Comparison of ENCODE assay signal across 18 cellular contexts in genomic region chr5:129857124-129857523, GRCh38. TPM values are rescaled to one million over a fixed set of nuclear protein-coding genes. Genes with fewer than 3 reads are reported as not detected.
DNase-seq lines count a peak whose midpoint lies in the region; ATAC-seq lines count a peak whose summit lies in the region.
"Had no signal": no experiment of that assay in that cellular context is flagged by ENCODE, and none has a peak within 500 bp of the region (broad histone marks: within the 10 kb centered on the region; RNA-seq: fewer than 3 reads in every experiment).

No MANE protein-coding gene starts in this region.

- intact Hi-C loops in left ventricle myocardium superior (cut with micrococcal nuclease), result no loop called here

- H2AFZ ChIP-seq in ACC112 (ENCODE audit: low read length, unreplicated experiment), result peak overlapping the region; percentile 72

- H3K27ac ChIP-seq in ACC112 (ENCODE audit: low read depth, low read length), result no peak overlapping the region
- H3K27ac ChIP-seq: KMS-11 had no signal

- DNase-seq in H4 (ENCODE audit: low spot score) (peak; percentile 17), dedifferentiated amniotic fluid mesenchymal stem cell (ENCODE audit: extremely low spot score) (peak; percentile 48), left ventricle myocardium superior (peak; percentile 22), iPS-NIHi11 (ENCODE audit: low spot score) (no peak), COLO829 (ENCODE audit: low spot score) (no peak), NCI-H1694 (lab: John Stamatoyannopoulos, UW) (no peak)
- DNase-seq: CD4-positive, alpha-beta memory T cell; H7; MM.1S; NCI-H1105; NCI-H187; NCI-H748 treated with DMSO at 0.1 percent for 48 hours; SIG-M5 had no signal

- ATAC-seq in left ventricle myocardium superior (peak; percentile 82), GM18870 (IDR thresholded peaks at IDR 0.05; ENCODE audit: unreplicated experiment) (no peak)
- ATAC-seq: HepG2 had no signal

- H3K79me2 ChIP-seq in ACC112 (ENCODE audit: control insufficient read depth, insufficient read depth, low read length, unreplicated experiment), result no peaks in the 10 kb centered on the region

- 0 out of 2 replicates have a peak overlapping the region, but pooled peaks have one; percentile 9 for H3K4me3 ChIP-seq in ACC112 (ENCODE audit: low read depth, low read length)

- H3K36me3 ChIP-seq in ACC112 (ENCODE audit: insufficient read depth, low read length), result no peaks in the 10 kb centered on the region

- H3K27me3 ChIP-seq in ACC112 (ENCODE audit: insufficient read depth, low read length), result no peaks in the 10 kb centered on the region

- peaks cover 7% of the 10 kb centered on the region for H3K4me1 ChIP-seq in ACC112 (ENCODE audit: control insufficient read depth, insufficient read depth, low read length, unreplicated experiment)

RNA-seq across cellular contexts. Expression of gene CHSY3, which starts 47.1 kb away (rescaled TPM):
- total RNA-seq in H4 (2014; rRNA removed; shearing (Covaris generic)), result 9.3 and 9.8 TPM in 2 replicates
- total RNA-seq in left ventricle myocardium superior, result 0.62 TPM
- total RNA-seq: A673; CD4-positive, alpha-beta memory T cell had no signal

Comparison
In these comparisons a context has a peak if more than half of its experiments do, and no peak if none do; other contexts are left out.
1. DNase-seq: peak in H4 (single experiment), dedifferentiated amniotic fluid mesenchymal stem cell (single experiment) and left ventricle myocardium superior (single experiment); none in iPS-NIHi11 (single experiment), COLO829 (single experiment) and NCI-H1694 (single experiment).